ENCODE assay signal across 8 cellular contexts in genomic region chr1:111756124-111756513, GRCh38. TPM values are rescaled to one million over a fixed set of nuclear protein-coding genes. Genes with fewer than 3 reads are reported as not detected.
DNase-seq lines count a peak whose midpoint lies in the region; ATAC-seq, FAIRE-seq and TF ChIP-seq lines count a peak whose summit lies in the region.

No MANE protein-coding gene starts in this region.

- H3K79me2 ChIP-seq in OCI-LY1 (ENCODE audit: insufficient read depth, low read length) = peaks cover 15% of the 10 kb centered on the region

- H3K4me2 ChIP-seq in A549 = peak overlapping the region; percentile 99
- peak overlapping the region; percentile 94 for H3K4me2 ChIP-seq in OCI-LY1 (ENCODE audit: low read length)

- under 1% methylated on average over 8 of the region's 35 CpGs for WGBS in A549 (ENCODE audit: missing lambda C conversion rate)

- TF ChIP-seq RAD21 in A549 (conservative IDR thresholded peaks at IDR 0.05 in 1 of 2, IDR thresholded peaks at IDR 0.05 in 1 of 2) = no peak

- H3K36me3 ChIP-seq in OCI-LY1 (ENCODE audit: insufficient read depth, low read length) = peaks cover 39% of the 10 kb centered on the region

- ATAC-seq in A549 (peak; percentile 37 to 56), GM21619 (IDR thresholded peaks at IDR 0.05; ENCODE audit: unreplicated experiment) (peak; percentile 13), esophagus mucosa (peak; percentile 31)

- CTCF ChIA-PET in A549 (lab: Yijun Ruan, JAX) = interaction anchor here (1.5 to 1.9 kb wide), 3 partner anchors 9 to 248 kb away, joined by 5 to 8 read pairs (median 7); no protein-coding TSS in a partner anchor

- no peaks in the 10 kb centered on the region for H3K27me3 ChIP-seq in OCI-LY1 (ENCODE audit: insufficient read depth, low read length)

- H3K27me3 Mint-ChIP-seq in osteocyte (ENCODE audit: unreplicated experiment) = no peaks in the 10 kb centered on the region

- no peaks in the 10 kb centered on the region for H3K9me3 Mint-ChIP-seq in osteocyte (ENCODE audit: unreplicated experiment)

- H3K36me3 Mint-ChIP-seq in osteocyte (ENCODE audit: unreplicated experiment) = peaks cover 18% of the 10 kb centered on the region

- peak overlapping the region; percentile 94 for H3K9ac ChIP-seq in OCI-LY1 (ENCODE audit: low read length)

- H3K9me3 ChIP-seq in A549 = no peaks in the 10 kb centered on the region
- no peaks in the 10 kb centered on the region for H3K9me3 ChIP-seq in OCI-LY1 (ENCODE audit: low read length)

- H2AFZ ChIP-seq in OCI-LY1 (ENCODE audit: low read length) = no peak overlapping the region

- H3K4me3 ChIP-seq in A549 (peak overlapping the region; percentile 83), OCI-LY1 (ENCODE audit: low read depth, low read length, poor library complexity, severe bottlenecking) (peak overlapping the region; percentile 78)

- H3K27ac ChIP-seq in A549 (peak overlapping the region; percentile 94 to 100), OCI-LY1 (ENCODE audit: low read depth, low read length, poor library complexity, severe bottlenecking) (peak overlapping the region; percentile 67)

- H3K4me1 Mint-ChIP-seq in osteocyte (ENCODE audit: unreplicated experiment) = peaks cover 22% of the 10 kb centered on the region

- no peaks in the 10 kb centered on the region for H3K9me2 ChIP-seq in OCI-LY1 (ENCODE audit: low read depth, low read length)

- no peak for TF ChIP-seq POLR2A in A549 (IDR thresholded peaks at IDR 0.05; ENCODE audit: low read length)

- TF ChIP-seq EP300 in A549 (IDR thresholded peaks at IDR 0.05) = no peak

- peak overlapping the region; percentile 99 for H3K27ac Mint-ChIP-seq in osteocyte (ENCODE audit: unreplicated experiment)

- H3K4me3 Mint-ChIP-seq in osteocyte (ENCODE audit: unreplicated experiment) = peak overlapping the region; percentile 95

- DNase-seq in A549 (ENCODE audit: low read depth in 1 of 2, low spot score in 1 of 2) = no peak
- no peak for DNase-seq in osteocyte (ENCODE audit: extremely low spot score, unreplicated experiment)
- DNase-seq in SIG-M5 treated with dmso at 0.1 percent for 504 hours (lab: John Stamatoyannopoulos, UW; ENCODE audit: unreplicated experiment) = no peak
- DNase-seq in SK-N-DZ (ENCODE audit: low spot score) = no peak
- no peak for DNase-seq in GM10266 (ENCODE audit: extremely low spot score)

- FAIRE-seq in A549 (lab: Jason Lieb, UNC) = no peak

- H3F3A ChIP-seq in OCI-LY1 (ENCODE audit: insufficient read depth, low read length) = no peaks in the 10 kb centered on the region

- H4K20me1 ChIP-seq in OCI-LY1 (ENCODE audit: insufficient read depth, low read length) = no peaks in the 10 kb centered on the region

- H3K4me1 ChIP-seq in A549 = peaks cover 13% of the 10 kb centered on the region; the same call in 2 of the 3 replicates
- H3K4me1 ChIP-seq in OCI-LY1 (ENCODE audit: insufficient read depth, low read length, severe bottlenecking) = peaks cover 27% of the 10 kb centered on the region

- POLR2A ChIA-PET in A549 (lab: Yijun Ruan, JAX) = no interaction called here

- TF ChIP-seq CTCF in A549 (IDR thresholded peaks at IDR 0.05) (no peak), OCI-LY1 (IDR thresholded peaks at IDR 0.05; ENCODE audit: low read length) (no peak), osteocyte (IDR thresholded peaks at IDR 0.05) (no peak), GM10266 (IDR thresholded peaks at IDR 0.05; ENCODE audit: control insufficient read depth, insufficient read depth, low read depth, missing control alignments) (no peak)

TF ChIP-seq in A549, 52 proteins besides CTCF, POLR2A, EP300 and RAD21:
- no peak for TF ChIP-seq HEYL (CRISPR knock-in tag; IDR thresholded peaks at IDR 0.05)
- no peak for TF ChIP-seq BHLHE40 (IDR thresholded peaks at IDR 0.05; ENCODE audit: low read depth, low read length)
- peak; percentile 23; the same call in 1 of the 2 replicates for TF ChIP-seq KDM5A (IDR thresholded peaks at IDR 0.05)
- no peak for TF ChIP-seq KDM1A (IDR thresholded peaks at IDR 0.05; ENCODE audit: low read depth)
- TF ChIP-seq HOXA7 (CRISPR knock-in tag; IDR thresholded peaks at IDR 0.05) = no peak
- TF ChIP-seq ATOH8 (CRISPR knock-in tag; IDR thresholded peaks at IDR 0.05; ENCODE audit: low read depth) = no peak
- TF ChIP-seq PBX3 (IDR thresholded peaks at IDR 0.05) = no peak
- TF ChIP-seq ELK1 (IDR thresholded peaks at IDR 0.05; ENCODE audit: low read depth, low read length) = no peak

RNA-seq across cellular contexts. Expression of gene DDX20, which starts 0.4 kb away (rescaled TPM):
- polyA plus RNA-seq in A549 (2011; rRNA removed) = 10.1 and 13.5 TPM in 2 replicates
- 2.3 and 2.4 TPM in 2 replicates for polyA plus RNA-seq in A549 (2012; cell fraction: cytosol; rRNA removed)
- 4.1 and 4.2 TPM in 2 replicates for polyA plus RNA-seq in A549 (2012; cell fraction: nucleus; rRNA removed)
- polyA plus RNA-seq in A549 (2017; fragmentation: RNase III; extraction: RNeasy Plus Mini Kit Qiagen cat#74134 plus additional on column Dnase treatment) = 7.9 to 9.0 TPM (median 8.4 TPM) in 3 replicates
- 6.6 and 6.9 TPM in 2 replicates for polyA minus RNA-seq in A549 (2011; rRNA and poly(A)+ RNA removed)
- 6.1 TPM for total RNA-seq in esophagus mucosa
- 13.1 and 14.0 TPM in 2 replicates for total RNA-seq in osteocyte
- polyA plus RNA-seq in SK-N-DZ (2014; cell fraction: cytosol; rRNA removed) = 21.3 and 24.3 TPM in 2 replicates
- 40.4 and 50.3 TPM in 2 replicates for polyA plus RNA-seq in SK-N-DZ (2014; cell fraction: nucleus; rRNA removed)

RNA-seq across cellular contexts. Expression of gene INKA2, which starts 16.9 kb away (rescaled TPM):
- polyA plus RNA-seq in A549 (2011; rRNA removed) (1.2 TPM in 2 replicates), A549 (2017; fragmentation: RNase III; extraction: RNeasy Plus Mini Kit Qiagen cat#74134 plus additional on column Dnase treatment) (1.3 to 2.1 TPM (median 1.8 TPM) in 3 replicates)
- 0.40 and 0.66 TPM in 2 replicates for polyA plus RNA-seq in A549 (2012; cell fraction: cytosol; rRNA removed)
- 0.78 and 1.2 TPM in 2 replicates for polyA plus RNA-seq in A549 (2012; cell fraction: nucleus; rRNA removed)
- 1.3 and 4.6 TPM in 2 replicates for polyA minus RNA-seq in A549 (2011; rRNA and poly(A)+ RNA removed)
- total RNA-seq in esophagus mucosa (2.7 TPM), osteocyte (5.5 and 6.2 TPM in 2 replicates)
- polyA plus RNA-seq in SK-N-DZ (2014; cell fraction: cytosol; rRNA removed) = 14.0 TPM in 2 replicates
- 9.7 and 10.8 TPM in 2 replicates for polyA plus RNA-seq in SK-N-DZ (2014; cell fraction: nucleus; rRNA removed)
